ENCODE assay signal across 2 cellular contexts in the genomic region with DNA sequence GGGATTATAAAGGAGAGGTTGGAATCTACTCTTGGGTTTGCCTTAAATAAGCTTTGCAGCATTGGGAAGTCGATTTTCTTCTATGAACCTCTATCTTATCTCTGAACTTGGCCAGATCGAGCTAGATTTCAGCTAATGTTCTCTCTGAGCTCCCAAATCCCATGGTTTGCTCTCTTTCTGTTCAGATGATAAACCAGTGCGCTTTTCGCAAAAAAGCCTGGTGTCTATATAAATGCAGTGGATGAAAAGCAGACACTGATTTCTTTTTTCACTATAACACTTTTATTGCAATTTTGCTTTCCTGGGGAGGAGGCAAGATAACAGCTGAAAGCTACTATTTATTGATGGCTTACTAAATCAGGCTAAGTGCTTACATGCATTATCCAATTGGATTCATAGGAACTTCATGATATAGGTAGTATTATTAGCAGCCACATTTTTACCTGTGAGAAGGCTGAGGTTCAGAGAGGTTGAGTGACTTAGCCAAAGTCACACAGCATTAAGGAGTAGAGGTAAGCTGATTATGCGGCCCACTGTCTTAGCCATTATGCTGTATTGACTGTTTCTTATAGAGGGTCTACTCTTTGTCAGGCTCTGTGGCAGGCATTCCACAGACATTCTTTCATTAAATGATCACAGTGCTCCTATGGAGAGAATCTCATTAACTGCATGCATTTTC.
TF ChIP-seq lines count a peak whose summit lies in the region.

No MANE protein-coding gene starts in this region.

TF ChIP-seq in HepG2, 621 proteins besides CTCF, POLR2A, EP300 and RAD21:
- TF ChIP-seq ZNF768 (CRISPR knock-in tag; IDR thresholded peaks at IDR 0.05) (peak; percentile 90; the same call in 1 of the 2 replicates), ZKSCAN5 (CRISPR knock-in tag; IDR thresholded peaks at IDR 0.05) (no peak), ZMYM3 (CRISPR knock-in tag; IDR thresholded peaks at IDR 0.05) (peak; percentile 85)
TF ChIP-seq in HepG2: peak in this region for 2.

TF ChIP-seq in WTC11, 78 proteins besides CTCF, POLR2A, EP300 and RAD21:
- TF ChIP-seq ELF4 (CRISPR knock-in tag; IDR thresholded peaks at IDR 0.05; ENCODE audit: low read depth) (no peak), GTF2I (CRISPR knock-in tag; conservative IDR thresholded peaks at IDR 0.05) (peak; percentile 52; the same call in 1 of the 2 replicates), HMGA2 (CRISPR knock-in tag; IDR thresholded peaks at IDR 0.05) (no peak)
